In genomic region chr9:136007906-136008692, GRCh38 we compare ENCODE assay signal across 12 cellular contexts. TPM values are rescaled to one million over a fixed set of nuclear protein-coding genes. Genes with fewer than 3 reads are reported as not detected.
DNase-seq lines count a peak whose midpoint lies in the region; ATAC-seq and TF ChIP-seq lines count a peak whose summit lies in the region.
"Had no signal": no experiment of that assay in that cellular context is flagged by ENCODE, and none has a peak within 500 bp of the region (broad histone marks: within the 10 kb centered on the region; RNA-seq: fewer than 3 reads in every experiment).

No MANE protein-coding gene starts in this region.

- H3K27ac Mint-ChIP-seq in endothelial cell (ENCODE audit: unreplicated experiment) (peak overlapping the region; percentile 80), nephron (peak overlapping the region; percentile 59 to 73 (median 60))
- H3K27ac Mint-ChIP-seq: activated T-cell treated with anti-CD3 and anti-CD28 coated beads, Interleukin-2, amount 50 U/mL, for 72 hours had no signal

- peaks cover 30% of the 10 kb centered on the region for H3K4me1 ChIP-seq in ACC112 (ENCODE audit: control insufficient read depth, insufficient read depth, low read length, unreplicated experiment)

- H3K27me3 ChIP-seq in ACC112 (ENCODE audit: insufficient read depth, low read length) = no peaks in the 10 kb centered on the region
- H3K27me3 ChIP-seq: BLaER1 treated with 17β-estradiol and CSF1 and Interleukin-3, amounts not matched to agents 10 nM and 100 nM had no signal

- H3K36me3 Mint-ChIP-seq in endothelial cell (ENCODE audit: low read depth, unreplicated experiment) = no peaks in the 10 kb centered on the region
- H3K36me3 Mint-ChIP-seq in nephron (ENCODE audit: low read depth) = no peaks in the 10 kb centered on the region

- H3K27me3 Mint-ChIP-seq in endothelial cell (ENCODE audit: unreplicated experiment) = peaks cover 8% of the 10 kb centered on the region
- H3K27me3 Mint-ChIP-seq in nephron (ENCODE audit: low read depth) = no peaks in the 10 kb centered on the region
- H3K27me3 Mint-ChIP-seq: effector memory CD8-positive, alpha-beta T cell had no signal

- H3K9me3 Mint-ChIP-seq in endothelial cell (ENCODE audit: unreplicated experiment) (no peaks in the 10 kb centered on the region), nephron (no peaks in the 10 kb centered on the region)
- H3K9me3 Mint-ChIP-seq: activated T-cell treated with anti-CD3 and anti-CD28 coated beads, Interleukin-2, amount 50 U/mL, for 72 hours; effector memory CD8-positive, alpha-beta T cell had no signal

- ATAC-seq in HG03378 (IDR thresholded peaks at IDR 0.05; ENCODE audit: unreplicated experiment) (no peak), HG03457 (IDR thresholded peaks at IDR 0.05; ENCODE audit: unreplicated experiment) (no peak)
- ATAC-seq: activated T-cell treated with anti-CD3 and anti-CD28 coated beads, Interleukin-2, amount 50 U/mL, for 72 hours; effector memory CD8-positive, alpha-beta T cell had no signal

- no peak overlapping the region for H2AFZ ChIP-seq in ACC112 (ENCODE audit: low read length, unreplicated experiment)

- H3K4me1 Mint-ChIP-seq in endothelial cell (ENCODE audit: unreplicated experiment) (peaks cover 36% of the 10 kb centered on the region), nephron (peaks cover 25% of the 10 kb centered on the region)

- H3K4me3 Mint-ChIP-seq in endothelial cell (ENCODE audit: unreplicated experiment) (no peak overlapping the region), nephron (no peak overlapping the region)
- H3K4me3 Mint-ChIP-seq: activated T-cell treated with anti-CD3 and anti-CD28 coated beads, Interleukin-2, amount 50 U/mL, for 72 hours; effector memory CD8-positive, alpha-beta T cell had no signal

- no peak overlapping the region for H3K4me3 ChIP-seq in ACC112 (ENCODE audit: low read depth, low read length)
- H3K4me3 ChIP-seq: BLaER1 treated with 17β-estradiol and CSF1 and Interleukin-3, amounts not matched to agents 10 nM and 100 nM had no signal

- TF ChIP-seq CTCF in endothelial cell (IDR thresholded peaks at IDR 0.05; ENCODE audit: unreplicated experiment) (no peak), nephron (IDR thresholded peaks at IDR 0.05; ENCODE audit: unreplicated experiment in 3 of 3) (no peak)

- H3K36me3 ChIP-seq in ACC112 (ENCODE audit: insufficient read depth, low read length) = no peaks in the 10 kb centered on the region

- H3K79me2 ChIP-seq in ACC112 (ENCODE audit: control insufficient read depth, insufficient read depth, low read length, unreplicated experiment) = no peaks in the 10 kb centered on the region

- DNase-seq in HuH-7.5 (ENCODE audit: low spot score) (peak; percentile 69), endothelial cell (ENCODE audit: low spot score) (no peak), GF-D8 (lab: John Stamatoyannopoulos, UW) (no peak), dedifferentiated amniotic fluid mesenchymal stem cell (ENCODE audit: extremely low spot score) (no peak)
- DNase-seq: activated T-cell treated with anti-CD3 and anti-CD28 coated beads, Interleukin-2, amount 50 U/mL, for 72 hours; effector memory CD8-positive, alpha-beta T cell; NCI-H446 treated with DMSO at 0.1 percent for 48 hours had no signal

- H3K27ac ChIP-seq in ACC112 (ENCODE audit: low read depth, low read length) = peak overlapping the region; percentile 4; the same call in 1 of the 2 replicates
- H3K27ac ChIP-seq: BLaER1 treated with 17β-estradiol and CSF1 and Interleukin-3, amounts not matched to agents 10 nM and 100 nM had no signal

RNA-seq across cellular contexts. Expression of gene UBAC1, which starts 46.9 kb away (rescaled TPM):
- total RNA-seq in endothelial cell (ENCODE audit: unreplicated experiment) = 46.8 TPM
